ENCODE assay signal across 1 cellular context in the genomic region with DNA sequence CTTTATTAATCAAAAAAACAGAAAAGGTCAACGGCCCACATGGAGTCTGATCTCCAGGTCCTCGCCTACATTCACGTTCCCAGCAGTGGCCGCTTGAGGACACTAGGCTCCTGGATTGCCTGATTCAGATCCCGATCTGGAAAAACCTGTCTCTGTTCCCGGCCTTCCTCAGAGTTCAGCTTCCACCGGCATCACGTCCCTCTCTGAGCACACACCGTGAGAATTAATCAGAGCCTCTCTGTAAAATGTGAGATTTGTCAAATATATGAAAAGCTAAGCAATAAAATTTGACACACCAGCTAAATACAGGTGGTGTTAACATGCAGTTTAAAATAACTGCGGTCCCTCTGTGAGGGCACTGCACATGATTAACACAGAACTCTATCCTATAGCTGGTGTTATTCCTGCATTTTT.
TF ChIP-seq lines count a peak whose summit lies in the region.

No MANE protein-coding gene starts in this region.

TF ChIP-seq in HepG2, 621 proteins besides CTCF, POLR2A, EP300 and RAD21 (continued from another document and continues in another):
- TF ChIP-seq, protein P1, sequence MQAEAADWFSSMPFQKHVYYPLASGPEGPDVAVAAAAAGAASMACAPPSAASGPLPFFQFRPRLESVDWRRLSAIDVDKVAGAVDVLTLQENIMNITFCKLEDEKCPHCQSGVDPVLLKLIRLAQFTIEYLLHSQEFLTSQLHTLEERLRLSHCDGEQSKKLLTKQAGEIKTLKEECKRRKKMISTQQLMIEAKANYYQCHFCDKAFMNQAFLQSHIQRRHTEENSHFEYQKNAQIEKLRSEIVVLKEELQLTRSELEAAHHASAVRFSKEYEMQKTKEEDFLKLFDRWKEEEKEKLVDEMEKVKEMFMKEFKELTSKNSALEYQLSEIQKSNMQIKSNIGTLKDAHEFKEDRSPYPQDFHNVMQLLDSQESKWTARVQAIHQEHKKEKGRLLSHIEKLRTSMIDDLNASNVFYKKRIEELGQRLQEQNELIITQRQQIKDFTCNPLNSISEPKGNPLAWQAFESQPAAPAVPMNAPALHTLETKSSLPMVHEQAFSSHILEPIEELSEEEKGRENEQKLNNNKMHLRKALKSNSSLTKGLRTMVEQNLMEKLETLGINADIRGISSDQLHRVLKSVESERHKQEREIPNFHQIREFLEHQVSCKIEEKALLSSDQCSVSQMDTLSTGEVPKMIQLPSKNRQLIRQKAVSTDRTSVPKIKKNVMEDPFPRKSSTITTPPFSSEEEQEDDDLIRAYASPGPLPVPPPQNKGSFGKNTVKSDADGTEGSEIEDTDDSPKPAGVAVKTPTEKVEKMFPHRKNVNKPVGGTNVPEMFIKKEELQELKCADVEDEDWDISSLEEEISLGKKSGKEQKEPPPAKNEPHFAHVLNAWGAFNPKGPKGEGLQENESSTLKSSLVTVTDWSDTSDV (CRISPR knock-in tag; IDR thresholded peaks at IDR 0.05), result no peak
- TF ChIP-seq MTF2 (CRISPR knock-in tag; IDR thresholded peaks at IDR 0.05; ENCODE audit: borderline replicate concordance), result no peak
- 0 out of 2 replicates have a peak, but pooled peaks have one; percentile 25 for TF ChIP-seq CHD4 (IDR thresholded peaks at IDR 0.05; ENCODE audit: borderline replicate concordance, low read length)
- 0 out of 2 replicates have a peak, but pooled peaks have one; percentile 32 for TF ChIP-seq ZNF772 (CRISPR knock-in tag; IDR thresholded peaks at IDR 0.05)
- TF ChIP-seq ZFAT (CRISPR knock-in tag; conservative IDR thresholded peaks at IDR 0.05), result no peak
- TF ChIP-seq, protein P2, sequence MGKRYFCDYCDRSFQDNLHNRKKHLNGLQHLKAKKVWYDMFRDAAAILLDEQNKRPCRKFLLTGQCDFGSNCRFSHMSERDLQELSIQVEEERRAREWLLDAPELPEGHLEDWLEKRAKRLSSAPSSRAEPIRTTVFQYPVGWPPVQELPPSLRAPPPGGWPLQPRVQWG (CRISPR knock-in tag; IDR thresholded peaks at IDR 0.05; ENCODE audit: borderline replicate concordance, low read depth), result no peak
- no peak for TF ChIP-seq KDM5B (CRISPR knock-in tag; IDR thresholded peaks at IDR 0.05; ENCODE audit: borderline replicate concordance)
- TF ChIP-seq RFX5 (IDR thresholded peaks at IDR 0.05; ENCODE audit: low read depth, low read length), result no peak
- no peak for TF ChIP-seq HNRNPH1 (optimal IDR thresholded peaks at IDR 0.05; ENCODE audit: low read depth, low read length)
- TF ChIP-seq ZNF776 (CRISPR knock-in tag; IDR thresholded peaks at IDR 0.05), result no peak
- no peak; the same call in 1 of the 2 replicates for TF ChIP-seq RFXAP (CRISPR knock-in tag; IDR thresholded peaks at IDR 0.05; ENCODE audit: borderline replicate concordance)
- no peak for TF ChIP-seq SCMH1 (CRISPR knock-in tag; IDR thresholded peaks at IDR 0.05; ENCODE audit: borderline replicate concordance)
- TF ChIP-seq ZFP62 (CRISPR knock-in tag; IDR thresholded peaks at IDR 0.05), result no peak
- TF ChIP-seq TSC22D2 (CRISPR knock-in tag; IDR thresholded peaks at IDR 0.05; ENCODE audit: borderline replicate concordance), result no peak
- no peak for TF ChIP-seq ZNF33A (CRISPR knock-in tag; IDR thresholded peaks at IDR 0.05; ENCODE audit: borderline replicate concordance)
- peak; percentile 66; the same call in 1 of the 2 replicates for TF ChIP-seq MED1 (CRISPR knock-in tag; IDR thresholded peaks at IDR 0.05)
- TF ChIP-seq, protein P3, sequence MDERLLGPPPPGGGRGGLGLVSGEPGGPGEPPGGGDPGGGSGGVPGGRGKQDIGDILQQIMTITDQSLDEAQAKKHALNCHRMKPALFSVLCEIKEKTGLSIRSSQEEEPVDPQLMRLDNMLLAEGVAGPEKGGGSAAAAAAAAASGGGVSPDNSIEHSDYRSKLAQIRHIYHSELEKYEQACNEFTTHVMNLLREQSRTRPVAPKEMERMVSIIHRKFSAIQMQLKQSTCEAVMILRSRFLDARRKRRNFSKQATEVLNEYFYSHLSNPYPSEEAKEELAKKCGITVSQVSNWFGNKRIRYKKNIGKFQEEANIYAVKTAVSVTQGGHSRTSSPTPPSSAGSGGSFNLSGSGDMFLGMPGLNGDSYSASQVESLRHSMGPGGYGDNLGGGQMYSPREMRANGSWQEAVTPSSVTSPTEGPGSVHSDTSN (CRISPR knock-in tag; IDR thresholded peaks at IDR 0.05), result no peak
- TF ChIP-seq BORCS8-MEF2B (CRISPR knock-in tag; IDR thresholded peaks at IDR 0.05), result no peak
- TF ChIP-seq SMAD1 (CRISPR knock-in tag; IDR thresholded peaks at IDR 0.05; ENCODE audit: borderline replicate concordance, low read depth), result no peak; the same call in 1 of the 2 replicates
- TF ChIP-seq TCF7 (IDR thresholded peaks at IDR 0.05; ENCODE audit: low read depth), result no peak
- TF ChIP-seq ZC3H4 (CRISPR knock-in tag; IDR thresholded peaks at IDR 0.05; ENCODE audit: borderline replicate concordance), result no peak
- TF ChIP-seq, protein P4, sequence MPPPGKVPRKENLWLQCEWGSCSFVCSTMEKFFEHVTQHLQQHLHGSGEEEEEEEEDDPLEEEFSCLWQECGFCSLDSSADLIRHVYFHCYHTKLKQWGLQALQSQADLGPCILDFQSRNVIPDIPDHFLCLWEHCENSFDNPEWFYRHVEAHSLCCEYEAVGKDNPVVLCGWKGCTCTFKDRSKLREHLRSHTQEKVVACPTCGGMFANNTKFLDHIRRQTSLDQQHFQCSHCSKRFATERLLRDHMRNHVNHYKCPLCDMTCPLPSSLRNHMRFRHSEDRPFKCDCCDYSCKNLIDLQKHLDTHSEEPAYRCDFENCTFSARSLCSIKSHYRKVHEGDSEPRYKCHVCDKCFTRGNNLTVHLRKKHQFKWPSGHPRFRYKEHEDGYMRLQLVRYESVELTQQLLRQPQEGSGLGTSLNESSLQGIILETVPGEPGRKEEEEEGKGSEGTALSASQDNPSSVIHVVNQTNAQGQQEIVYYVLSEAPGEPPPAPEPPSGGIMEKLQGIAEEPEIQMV (CRISPR knock-in tag; IDR thresholded peaks at IDR 0.05; ENCODE audit: low read depth), result no peak
- no peak for TF ChIP-seq ZZZ3 (CRISPR knock-in tag; IDR thresholded peaks at IDR 0.05; ENCODE audit: borderline replicate concordance)
- TF ChIP-seq FOXA3 (CRISPR knock-in tag; IDR thresholded peaks at IDR 0.05), result peak; percentile 48
- no peak for TF ChIP-seq ZNF17 (CRISPR knock-in tag; IDR thresholded peaks at IDR 0.05)
- no peak for TF ChIP-seq MBNL3 (CRISPR knock-in tag; conservative IDR thresholded peaks at IDR 0.05)
- TF ChIP-seq ZNF530 (CRISPR knock-in tag; IDR thresholded peaks at IDR 0.05; ENCODE audit: low read depth), result no peak
- TF ChIP-seq, protein P5, sequence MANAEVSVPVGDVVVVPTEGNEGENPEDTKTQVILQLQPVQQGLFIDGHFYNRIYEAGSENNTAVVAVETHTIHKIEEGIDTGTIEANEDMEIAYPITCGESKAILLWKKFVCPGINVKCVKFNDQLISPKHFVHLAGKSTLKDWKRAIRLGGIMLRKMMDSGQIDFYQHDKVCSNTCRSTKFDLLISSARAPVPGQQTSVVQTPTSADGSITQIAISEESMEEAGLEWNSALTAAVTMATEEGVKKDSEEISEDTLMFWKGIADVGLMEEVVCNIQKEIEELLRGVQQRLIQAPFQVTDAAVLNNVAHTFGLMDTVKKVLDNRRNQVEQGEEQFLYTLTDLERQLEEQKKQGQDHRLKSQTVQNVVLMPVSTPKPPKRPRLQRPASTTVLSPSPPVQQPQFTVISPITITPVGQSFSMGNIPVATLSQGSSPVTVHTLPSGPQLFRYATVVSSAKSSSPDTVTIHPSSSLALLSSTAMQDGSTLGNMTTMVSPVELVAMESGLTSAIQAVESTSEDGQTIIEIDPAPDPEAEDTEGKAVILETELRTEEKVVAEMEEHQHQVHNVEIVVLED (CRISPR knock-in tag; IDR thresholded peaks at IDR 0.05; ENCODE audit: borderline replicate concordance), result no peak
- TF ChIP-seq, protein P6, sequence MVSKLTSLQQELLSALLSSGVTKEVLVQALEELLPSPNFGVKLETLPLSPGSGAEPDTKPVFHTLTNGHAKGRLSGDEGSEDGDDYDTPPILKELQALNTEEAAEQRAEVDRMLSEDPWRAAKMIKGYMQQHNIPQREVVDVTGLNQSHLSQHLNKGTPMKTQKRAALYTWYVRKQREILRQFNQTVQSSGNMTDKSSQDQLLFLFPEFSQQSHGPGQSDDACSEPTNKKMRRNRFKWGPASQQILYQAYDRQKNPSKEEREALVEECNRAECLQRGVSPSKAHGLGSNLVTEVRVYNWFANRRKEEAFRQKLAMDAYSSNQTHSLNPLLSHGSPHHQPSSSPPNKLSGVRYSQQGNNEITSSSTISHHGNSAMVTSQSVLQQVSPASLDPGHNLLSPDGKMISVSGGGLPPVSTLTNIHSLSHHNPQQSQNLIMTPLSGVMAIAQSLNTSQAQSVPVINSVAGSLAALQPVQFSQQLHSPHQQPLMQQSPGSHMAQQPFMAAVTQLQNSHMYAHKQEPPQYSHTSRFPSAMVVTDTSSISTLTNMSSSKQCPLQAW (CRISPR knock-in tag; IDR thresholded peaks at IDR 0.05), result peak; percentile 50; the same call in 1 of the 2 replicates
- TF ChIP-seq RBFOX2 (IDR thresholded peaks at IDR 0.05; ENCODE audit: low read depth, low read length), result no peak
- TF ChIP-seq ZEB1 (IDR thresholded peaks at IDR 0.05; ENCODE audit: insufficient replicate concordance, low read depth), result no peak
- peak; percentile 39; the same call in 1 of the 2 replicates for TF ChIP-seq ZMYM3 (CRISPR knock-in tag; IDR thresholded peaks at IDR 0.05)
- TF ChIP-seq ZBTB38 (CRISPR knock-in tag; IDR thresholded peaks at IDR 0.05), result no peak
- no peak for TF ChIP-seq MED8 (CRISPR knock-in tag; IDR thresholded peaks at IDR 0.05; ENCODE audit: insufficient replicate concordance)
- TF ChIP-seq, protein P7, sequence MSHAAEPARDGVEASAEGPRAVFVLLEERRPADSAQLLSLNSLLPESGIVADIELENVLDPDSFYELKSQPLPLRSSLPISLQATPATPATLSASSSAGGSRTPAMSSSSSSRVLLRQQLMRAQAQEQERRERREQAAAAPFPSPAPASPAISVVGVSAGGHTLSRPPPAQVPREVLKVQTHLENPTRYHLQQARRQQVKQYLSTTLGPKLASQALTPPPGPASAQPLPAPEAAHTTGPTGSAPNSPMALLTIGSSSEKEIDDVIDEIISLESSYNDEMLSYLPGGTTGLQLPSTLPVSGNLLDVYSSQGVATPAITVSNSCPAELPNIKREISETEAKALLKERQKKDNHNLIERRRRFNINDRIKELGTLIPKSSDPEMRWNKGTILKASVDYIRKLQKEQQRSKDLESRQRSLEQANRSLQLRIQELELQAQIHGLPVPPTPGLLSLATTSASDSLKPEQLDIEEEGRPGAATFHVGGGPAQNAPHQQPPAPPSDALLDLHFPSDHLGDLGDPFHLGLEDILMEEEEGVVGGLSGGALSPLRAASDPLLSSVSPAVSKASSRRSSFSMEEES (CRISPR knock-in tag; IDR thresholded peaks at IDR 0.05), result no peak
- TF ChIP-seq, protein P8, sequence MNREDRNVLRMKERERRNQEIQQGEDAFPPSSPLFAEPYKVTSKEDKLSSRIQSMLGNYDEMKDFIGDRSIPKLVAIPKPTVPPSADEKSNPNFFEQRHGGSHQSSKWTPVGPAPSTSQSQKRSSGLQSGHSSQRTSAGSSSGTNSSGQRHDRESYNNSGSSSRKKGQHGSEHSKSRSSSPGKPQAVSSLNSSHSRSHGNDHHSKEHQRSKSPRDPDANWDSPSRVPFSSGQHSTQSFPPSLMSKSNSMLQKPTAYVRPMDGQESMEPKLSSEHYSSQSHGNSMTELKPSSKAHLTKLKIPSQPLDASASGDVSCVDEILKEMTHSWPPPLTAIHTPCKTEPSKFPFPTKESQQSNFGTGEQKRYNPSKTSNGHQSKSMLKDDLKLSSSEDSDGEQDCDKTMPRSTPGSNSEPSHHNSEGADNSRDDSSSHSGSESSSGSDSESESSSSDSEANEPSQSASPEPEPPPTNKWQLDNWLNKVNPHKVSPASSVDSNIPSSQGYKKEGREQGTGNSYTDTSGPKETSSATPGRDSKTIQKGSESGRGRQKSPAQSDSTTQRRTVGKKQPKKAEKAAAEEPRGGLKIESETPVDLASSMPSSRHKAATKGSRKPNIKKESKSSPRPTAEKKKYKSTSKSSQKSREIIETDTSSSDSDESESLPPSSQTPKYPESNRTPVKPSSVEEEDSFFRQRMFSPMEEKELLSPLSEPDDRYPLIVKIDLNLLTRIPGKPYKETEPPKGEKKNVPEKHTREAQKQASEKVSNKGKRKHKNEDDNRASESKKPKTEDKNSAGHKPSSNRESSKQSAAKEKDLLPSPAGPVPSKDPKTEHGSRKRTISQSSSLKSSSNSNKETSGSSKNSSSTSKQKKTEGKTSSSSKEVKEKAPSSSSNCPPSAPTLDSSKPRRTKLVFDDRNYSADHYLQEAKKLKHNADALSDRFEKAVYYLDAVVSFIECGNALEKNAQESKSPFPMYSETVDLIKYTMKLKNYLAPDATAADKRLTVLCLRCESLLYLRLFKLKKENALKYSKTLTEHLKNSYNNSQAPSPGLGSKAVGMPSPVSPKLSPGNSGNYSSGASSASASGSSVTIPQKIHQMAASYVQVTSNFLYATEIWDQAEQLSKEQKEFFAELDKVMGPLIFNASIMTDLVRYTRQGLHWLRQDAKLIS (CRISPR knock-in tag; IDR thresholded peaks at IDR 0.05), result no peak
- TF ChIP-seq, protein P9, sequence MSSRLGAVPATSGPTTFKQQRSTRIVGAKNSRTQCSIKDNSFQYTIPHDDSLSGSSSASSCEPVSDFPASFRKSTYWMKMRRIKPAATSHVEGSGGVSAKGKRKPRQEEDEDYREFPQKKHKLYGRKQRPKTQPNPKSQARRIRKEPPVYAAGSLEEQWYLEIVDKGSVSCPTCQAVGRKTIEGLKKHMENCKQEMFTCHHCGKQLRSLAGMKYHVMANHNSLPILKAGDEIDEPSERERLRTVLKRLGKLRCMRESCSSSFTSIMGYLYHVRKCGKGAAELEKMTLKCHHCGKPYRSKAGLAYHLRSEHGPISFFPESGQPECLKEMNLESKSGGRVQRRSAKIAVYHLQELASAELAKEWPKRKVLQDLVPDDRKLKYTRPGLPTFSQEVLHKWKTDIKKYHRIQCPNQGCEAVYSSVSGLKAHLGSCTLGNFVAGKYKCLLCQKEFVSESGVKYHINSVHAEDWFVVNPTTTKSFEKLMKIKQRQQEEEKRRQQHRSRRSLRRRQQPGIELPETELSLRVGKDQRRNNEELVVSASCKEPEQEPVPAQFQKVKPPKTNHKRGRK (CRISPR knock-in tag; IDR thresholded peaks at IDR 0.05), result no peak
- peak; percentile 35; the same call in 1 of the 2 replicates for TF ChIP-seq CEBPG (CRISPR knock-in tag; IDR thresholded peaks at IDR 0.05)
- TF ChIP-seq NBN (conservative IDR thresholded peaks at IDR 0.05), result no peak
- TF ChIP-seq ZNF570 (CRISPR knock-in tag; IDR thresholded peaks at IDR 0.05; ENCODE audit: borderline replicate concordance), result no peak
- no peak for TF ChIP-seq ZNF558 (CRISPR knock-in tag; IDR thresholded peaks at IDR 0.05; ENCODE audit: borderline replicate concordance)
- no peak for TF ChIP-seq ZNF660 (CRISPR knock-in tag; IDR thresholded peaks at IDR 0.05; ENCODE audit: borderline replicate concordance, low read depth)
- no peak for TF ChIP-seq HNRNPK (IDR thresholded peaks at IDR 0.05; ENCODE audit: low read depth, low read length, poor library complexity, severe bottlenecking)
- TF ChIP-seq RELA (CRISPR knock-in tag; IDR thresholded peaks at IDR 0.05), result no peak
- TF ChIP-seq MEIS2 (CRISPR knock-in tag; IDR thresholded peaks at IDR 0.05), result peak; percentile 57; the same call in 1 of the 2 replicates
- no peak for TF ChIP-seq TAF15 (IDR thresholded peaks at IDR 0.05; ENCODE audit: low read depth, low read length, poor library complexity, severe bottlenecking)
- TF ChIP-seq ZNF225 (CRISPR knock-in tag; IDR thresholded peaks at IDR 0.05), result no peak
- peak; percentile 28; the same call in 1 of the 2 replicates for TF ChIP-seq DNMT3B (CRISPR knock-in tag; conservative IDR thresholded peaks at IDR 0.05)
- no peak for TF ChIP-seq RARG (CRISPR knock-in tag; IDR thresholded peaks at IDR 0.05; ENCODE audit: low read depth)
- peak; percentile 89 for TF ChIP-seq RXRB (CRISPR knock-in tag; IDR thresholded peaks at IDR 0.05; ENCODE audit: borderline replicate concordance)
- no peak for TF ChIP-seq NFYB (CRISPR knock-in tag; IDR thresholded peaks at IDR 0.05)
- TF ChIP-seq MIER3 (CRISPR knock-in tag; IDR thresholded peaks at IDR 0.05; ENCODE audit: borderline replicate concordance), result peak; percentile 89; the same call in 1 of the 2 replicates
- peak; percentile 80; the same call in 1 of the 2 replicates for TF ChIP-seq MIXL1 (CRISPR knock-in tag; IDR thresholded peaks at IDR 0.05)
